9 cellular contexts compared by ENCODE assay signal in genomic region chr1:182120411-182121258, GRCh38. TPM values are rescaled to one million over a fixed set of nuclear protein-coding genes. Genes with fewer than 3 reads are reported as not detected.
DNase-seq lines count a peak whose midpoint lies in the region; TF ChIP-seq lines count a peak whose summit lies in the region.
"Had no signal": no experiment of that assay in that cellular context is flagged by ENCODE, and none has a peak within 500 bp of the region (broad histone marks: within the 10 kb centered on the region; RNA-seq: fewer than 3 reads in every experiment).

No MANE protein-coding gene starts in this region.

- in situ Hi-C loops in astrocyte of the cerebellum (cut with HindIII; ENCODE audit: low sequenced_read_pairs), result no loop called here

- TF ChIP-seq CTCF in astrocyte of the cerebellum (IDR thresholded peaks at IDR 0.05; ENCODE audit: low read depth, low read length, missing control alignments) (no peak), kidney epithelial cell (IDR thresholded peaks at IDR 0.05; ENCODE audit: insufficient read depth, low read length, poor library complexity, severe bottlenecking) (no peak)

- H3K4me3 ChIP-seq in astrocyte of the cerebellum (ENCODE audit: low read depth, low read length) (no peak overlapping the region), kidney epithelial cell (ENCODE audit: low read depth, low read length) (no peak overlapping the region)

- no peaks in the 10 kb centered on the region for H3K36me3 ChIP-seq in kidney epithelial cell (ENCODE audit: control insufficient read depth, insufficient read depth, low read length)

- H3K27me3 ChIP-seq in kidney epithelial cell (ENCODE audit: control insufficient read depth, insufficient read depth, low read length), result peaks cover 5% of the 10 kb centered on the region

- DNase-seq in LHCN-M2 (ENCODE audit: low read depth) (peak; percentile 61), astrocyte of the cerebellum (ENCODE audit: low read depth) (peak; percentile 67), kidney epithelial cell (ENCODE audit: low read depth) (peak; percentile 71), stromal cell of bone marrow (ENCODE audit: low read depth) (peak; percentile 69), NCI-H187 (lab: John Stamatoyannopoulos, UW) (no peak), NCI-H524 (lab: John Stamatoyannopoulos, UW) (no peak), DMS114 treated with DMSO at 0.1 percent for 48 hours (lab: John Stamatoyannopoulos, UW; ENCODE audit: unreplicated experiment) (no peak), Kasumi-1 (lab: John Stamatoyannopoulos, UW) (no peak)
- DNase-seq: activated B cell treated with CpG ODN at 0.5 μM for 24 hours had no signal

RNA-seq across cellular contexts. Expression of gene ZNF648, which starts 59.1 kb away (rescaled TPM):
- not detected in 2 replicates for total RNA-seq in LHCN-M2 (2014; rRNA removed)
- polyA plus RNA-seq in LHCN-M2 (2012), result not detected
- 1.0 and 1.1 TPM in 2 replicates for total RNA-seq in kidney epithelial cell
- total RNA-seq: activated B cell treated with CpG ODN at 0.5 μM for 24 hours had no signal

Comparison
In these comparisons a context has a peak if more than half of its experiments do, and no peak if none do; other contexts are left out.
1. DNase-seq: peak in LHCN-M2 (single experiment), astrocyte of the cerebellum (single experiment), kidney epithelial cell (single experiment) and stromal cell of bone marrow (single experiment); none in NCI-H187 (0 of 2), NCI-H524 (0 of 2), DMS114 treated with DMSO at 0.1 percent for 48 hours (single experiment) and Kasumi-1 (0 of 2).